34 cellular contexts compared by ENCODE assay signal in the genomic region with DNA sequence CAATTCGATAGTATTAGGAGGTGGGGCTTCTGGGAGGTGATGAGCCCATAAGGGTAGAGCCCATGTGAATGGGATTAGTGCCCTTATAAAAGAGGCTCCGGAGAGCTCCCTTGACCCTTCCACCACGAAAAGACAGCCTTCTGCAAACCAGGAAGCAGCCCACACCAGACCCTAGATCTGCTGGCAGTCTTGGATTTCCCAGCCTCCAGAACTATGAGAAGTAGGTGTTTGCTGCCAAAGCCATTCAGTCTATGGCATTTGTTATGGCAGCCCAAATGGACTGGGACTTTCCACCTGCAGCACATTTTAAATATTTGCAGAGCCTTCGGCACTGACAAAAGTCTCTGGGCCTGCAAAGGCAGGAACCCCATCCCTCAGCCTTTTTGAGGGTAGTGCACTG. TPM values are rescaled to one million over a fixed set of nuclear protein-coding genes. Genes with fewer than 3 reads are reported as not detected.
"Had no signal": no experiment of that assay in that cellular context is flagged by ENCODE, and none has a peak within 500 bp of the region (broad histone marks: within the 10 kb centered on the region; RNA-seq: fewer than 3 reads in every experiment).

No MANE protein-coding gene starts in this region.

- H3K27ac ChIP-seq: adrenal gland, ascending aorta, body of pancreas, brain microvascular endothelial cell, breast epithelium, cardiac muscle cell had no signal

- H3K4me3 ChIP-seq: adrenal gland, ascending aorta, body of pancreas, breast epithelium, cardiac muscle cell had no signal

- DNase-seq: activated effector memory CD4-positive, alpha-beta T cell treated with anti-CD3 and anti-CD28 coated beads, Interleukin-2, amount 50 U/mL, for 16 hours; activated effector memory CD4-positive, alpha-beta T cell treated with Interleukin-2 at 50 U/mL for 16 hours; activated gamma-delta T cell; activated gamma-delta T cell treated with Interleukin-2 at 50 U/mL for 16 hours; activated naive CD4-positive, alpha-beta T cell; activated naive CD4-positive, alpha-beta T cell treated with anti-CD3 and anti-CD28 coated beads for 36 hours; activated naive CD4-positive, alpha-beta T cell treated with anti-CD3 and anti-CD28 coated beads, Interleukin-2, amount 10 ng/mL, durations not matched to agents 7 days and 5 days; activated naive CD4-positive, alpha-beta T cell treated with anti-CD3 and anti-CD28 coated beads, Interleukin-2, amount 50 U/mL, for 16 hours; activated naive CD4-positive, alpha-beta T cell treated with Interleukin-2 at 50 U/mL for 16 hours; activated naive CD8-positive, alpha-beta T cell treated with anti-CD3 and anti-CD28 coated beads for 36 hours; activated naive CD8-positive, alpha-beta T cell treated with anti-CD3 and anti-CD28 coated beads, Interleukin-2, amount 10 ng/mL, durations not matched to agents 7 days and 5 days; activated naive CD8-positive, alpha-beta T cell treated with anti-CD3 and anti-CD28 coated beads, Interleukin-2, amount 50 U/mL, for 24 hours; activated T-cell treated with anti-CD3 and anti-CD28 coated beads, Interleukin-2, amount 50 U/mL, for 24 hours; activated T-cell treated with anti-CD3 and anti-CD28 coated beads, Interleukin-2, amount 50 U/mL, for 4 hours; activated T-cell treated with anti-CD3 and anti-CD28 coated beads, Interleukin-2, amount 50 U/mL, for 48 hours; activated T-cell treated with anti-CD3 and anti-CD28 coated beads, Interleukin-2, amount 50 U/mL, for 72 hours; adrenal gland; amniotic stem cell; amygdala; anterior cingulate cortex; aorta; body of pancreas; brain microvascular endothelial cell; caudate nucleus; central memory CD4-positive, alpha-beta T cell; cerebellar nuclear complex had no signal

- FAIRE-seq: astrocyte, bronchial epithelial cell had no signal

- H3K36me3 ChIP-seq: adrenal gland, ascending aorta, brain microvascular endothelial cell, breast epithelium, cardiac muscle cell had no signal

- H3K27me3 ChIP-seq: ascending aorta, body of pancreas, brain microvascular endothelial cell, breast epithelium had no signal

- H3K9me3 ChIP-seq: adrenal gland, ascending aorta, body of pancreas had no signal

- ATAC-seq: activated naive CD4-positive, alpha-beta T cell treated with anti-CD3 and anti-CD28 coated beads, Interleukin-2, amount 50 U/mL, for 72 hours; activated naive CD8-positive, alpha-beta T cell treated with anti-CD3 and anti-CD28 coated beads, Interleukin-2, amount 50 U/mL, for 24 hours; activated T-cell treated with anti-CD3 and anti-CD28 coated beads, Interleukin-2, amount 50 U/mL, for 4 hours; activated T-cell treated with anti-CD3 and anti-CD28 coated beads, Interleukin-2, amount 50 U/mL, for 72 hours; activated T-helper 17 cell treated with anti-CD3 and anti-CD28 coated beads, Interleukin-2, amount 50 U/mL, for 72 hours; body of pancreas had no signal

- H3K4me1 ChIP-seq: adrenal gland, ascending aorta, breast epithelium had no signal

RNA-seq across cellular contexts. Expression of gene PRR18, which starts 46.0 kb away (rescaled TPM):
- total RNA-seq: activated naive CD4-positive, alpha-beta T cell treated with anti-CD3 and anti-CD28 coated beads for 36 hours; activated naive CD8-positive, alpha-beta T cell treated with anti-CD3 and anti-CD28 coated beads, Interleukin-2, amount 10 ng/mL, durations not matched to agents 7 days and 5 days; activated T-helper 1 cell treated with anti-CD3 and anti-CD28 coated beads, Interleukin-12 subunit alpha, Interleukin-12 subunit beta, Interleukin-2, Interleukin-4 antibody, amounts not matched to agents 30 ng/mL and 10 ng/mL and 1 ng/mL, durations not matched to agents 14 hours and 24 hours and 36 hours; activated T-helper 17 cell treated with anti-CD3 and anti-CD28 coated beads, Interleukin-2, amount 50 U/mL, for 72 hours; aorta; ascending aorta; body of pancreas had no signal
- polyA plus RNA-seq: aorta had no signal
